Comparison of ENCODE assay signal across 8 cellular contexts in the genomic region with DNA sequence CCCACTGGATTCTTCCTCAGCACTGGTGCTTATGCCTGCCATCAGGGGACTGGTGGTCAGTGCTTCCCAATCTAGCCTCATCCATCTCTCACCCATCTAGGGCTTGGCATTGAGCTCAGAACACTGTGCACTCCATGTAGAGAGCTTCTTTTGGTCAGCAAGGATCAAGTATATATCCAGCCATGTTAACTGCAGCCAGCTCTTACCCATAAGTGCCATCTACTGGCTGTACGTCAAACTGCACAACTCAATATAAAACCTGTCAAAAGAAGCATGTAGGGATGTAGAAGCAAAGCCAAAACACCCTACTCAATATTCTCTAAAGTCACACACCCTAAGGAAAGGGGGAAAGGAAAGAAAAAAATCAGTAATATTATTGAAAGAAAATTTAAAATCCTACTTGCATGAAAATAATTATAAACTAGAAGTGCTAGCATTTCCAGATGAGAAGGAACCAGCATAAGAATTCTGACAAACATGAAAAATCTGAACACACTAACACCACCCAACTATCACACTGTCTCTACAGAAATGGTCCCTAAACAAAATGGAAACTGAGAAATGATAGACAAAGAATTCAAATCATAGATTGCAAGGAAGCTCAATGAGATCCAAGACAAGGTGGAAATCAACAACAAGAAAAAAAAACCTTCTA.
DNase-seq lines count a peak whose midpoint lies in the region; ATAC-seq and TF ChIP-seq lines count a peak whose summit lies in the region.

No MANE protein-coding gene starts in this region.

- H3K4me3 ChIP-seq in adipocyte (ENCODE audit: low read length) (no peak overlapping the region), thyroid gland (replicated peaks in 1 of 3) (no peak overlapping the region)

- peaks cover 24% of the 10 kb centered on the region for H3K4me1 Mint-ChIP-seq in Calu3 (ENCODE audit: low read depth, unreplicated experiment)
- H3K4me1 Mint-ChIP-seq in activated CD4-positive, alpha-beta memory T cell treated with anti-CD3 and anti-CD28 coated beads for 36 hours (ENCODE audit: low read depth) = peaks cover 19% of the 10 kb centered on the region

- H3K27me3 Mint-ChIP-seq in Calu3 (ENCODE audit: unreplicated experiment) = no peaks in the 10 kb centered on the region
- H3K27me3 Mint-ChIP-seq in activated CD4-positive, alpha-beta memory T cell treated with anti-CD3 and anti-CD28 coated beads for 36 hours = no peaks in the 10 kb centered on the region

- intact Hi-C loops in Calu3 (cut with micrococcal nuclease; ENCODE audit: unreplicated experiment) (loop anchor here (1.0 to 5.0 kb wide), 3 partner anchors 289 to 1076 kb away; no protein-coding TSS in a partner anchor), thyroid gland (cut with DNase I) (no loop called here)
- intact Hi-C loops in activated CD4-positive, alpha-beta memory T cell treated with anti-CD3 and anti-CD28 coated beads for 36 hours (cut with micrococcal nuclease) = loop anchor here (1.0 to 10.0 kb wide), 2 partner anchors 834 to 1378 kb away; no protein-coding TSS in a partner anchor

- H3K36me3 Mint-ChIP-seq in Calu3 (ENCODE audit: insufficient read depth, unreplicated experiment) = no peaks in the 10 kb centered on the region
- H3K36me3 Mint-ChIP-seq in activated CD4-positive, alpha-beta memory T cell treated with anti-CD3 and anti-CD28 coated beads for 36 hours = no peaks in the 10 kb centered on the region

- H3K9me3 ChIP-seq in adipocyte (ENCODE audit: control insufficient read depth, low read length) (no peaks in the 10 kb centered on the region), thyroid gland (no peaks in the 10 kb centered on the region)

- POLR2A ChIA-PET in activated CD4-positive, alpha-beta memory T cell treated with anti-CD3 and anti-CD28 coated beads for 36 hours (lab: Charles Lee) = no interaction called here

- 9 to 18% methylated on average over 1 of the region's 1 CpG for WGBS in thyroid gland, 2 donors

- BruUV-seq in Calu3 (replicated peaks; lab: Mats Ljungman, UMichigan) = no TSS peak

- H3K27ac ChIP-seq in thyroid gland = no peak overlapping the region

- no peak for TF ChIP-seq POLR2A in thyroid gland (IDR thresholded peaks at IDR 0.05)

- peaks cover 4% of the 10 kb centered on the region for H3K27me3 ChIP-seq in adipocyte (replicated peaks; ENCODE audit: control insufficient read depth, insufficient read depth, low read length)
- H3K27me3 ChIP-seq in thyroid gland = no peaks in the 10 kb centered on the region

- no peak overlapping the region for H3K4me3 Mint-ChIP-seq in Calu3 (ENCODE audit: low read depth, unreplicated experiment)
- no peak overlapping the region for H3K4me3 Mint-ChIP-seq in activated CD4-positive, alpha-beta memory T cell treated with anti-CD3 and anti-CD28 coated beads for 36 hours

- ATAC-seq in GM18907 (IDR thresholded peaks at IDR 0.05; ENCODE audit: unreplicated experiment) (peak; percentile 94), HG03066 (IDR thresholded peaks at IDR 0.05; ENCODE audit: low read depth, unreplicated experiment) (peak; percentile 91)

- H3K9ac ChIP-seq in adipocyte (ENCODE audit: low read length) = no peak overlapping the region

- H3K4me1 ChIP-seq in adipocyte (ENCODE audit: control insufficient read depth, insufficient read depth, low read length) (no peaks in the 10 kb centered on the region), thyroid gland (no peaks in the 10 kb centered on the region)

- TF ChIP-seq CTCF in Calu3 (IDR thresholded peaks at IDR 0.05; ENCODE audit: unreplicated experiment) (peak; percentile 36), thyroid gland (IDR thresholded peaks at IDR 0.05) (peak in 5 of 6 experiments; percentile 18 to 82 (median 67))

- DNase-seq in Calu3 (peak; percentile 18), NCI-H2081 (lab: John Stamatoyannopoulos, UW) (peak; percentile 49 to 77), adipocyte (ENCODE audit: low read depth) (peak; percentile 64), iPS DF 4.7 (ENCODE audit: extremely low read depth, low spot score) (peak; percentile 36), thyroid gland (peak; percentile 19 to 26)
- DNase-seq in activated CD4-positive, alpha-beta memory T cell treated with anti-CD3 and anti-CD28 coated beads for 36 hours = no peak

- H3K27ac Mint-ChIP-seq in Calu3 (ENCODE audit: unreplicated experiment) = no peak overlapping the region
- no peak overlapping the region for H3K27ac Mint-ChIP-seq in activated CD4-positive, alpha-beta memory T cell treated with anti-CD3 and anti-CD28 coated beads for 36 hours

- H3K36me3 ChIP-seq in adipocyte (ENCODE audit: control insufficient read depth, insufficient read depth, low read length, severe bottlenecking) = no peaks in the 10 kb centered on the region
- no peaks in the 10 kb centered on the region for H3K36me3 ChIP-seq in thyroid gland

- CTCF ChIA-PET in Calu3 (lab: Charles Lee) = interaction anchor here (0.6 to 1.9 kb wide), 5 partner anchors 30 to 1380 kb away, joined by 3 to 4 read pairs (median 3); no protein-coding TSS in a partner anchor
- CTCF ChIA-PET in activated CD4-positive, alpha-beta memory T cell treated with anti-CD3 and anti-CD28 coated beads for 36 hours (lab: Charles Lee) = interaction anchor here (0.6 to 1.3 kb wide), 7 partner anchors 10 to 1379 kb away, joined by 3 to 4 read pairs (median 3); no protein-coding TSS in a partner anchor

- H3K9me3 Mint-ChIP-seq in Calu3 (ENCODE audit: low read depth, unreplicated experiment) = no peaks in the 10 kb centered on the region
- H3K9me3 Mint-ChIP-seq in activated CD4-positive, alpha-beta memory T cell treated with anti-CD3 and anti-CD28 coated beads for 36 hours = peaks cover 2% of the 10 kb centered on the region
